Comparison of ENCODE assay signal across 8 cellular contexts in genomic region chr19:1863638-1864479, GRCh38. TPM values are rescaled to one million over a fixed set of nuclear protein-coding genes. Genes with fewer than 3 reads are reported as not detected.
DNase-seq lines count a peak whose midpoint lies in the region; ATAC-seq and TF ChIP-seq lines count a peak whose summit lies in the region.

No MANE protein-coding gene starts in this region.

- no peaks in the 10 kb centered on the region for H3K27me3 ChIP-seq in KMS-11 (ENCODE audit: insufficient read depth, low read depth)

- H3K27ac ChIP-seq in KMS-11, result peak overlapping the region; percentile 94

- H3K36me3 ChIP-seq in KMS-11 (ENCODE audit: insufficient read depth), result no peaks in the 10 kb centered on the region

- no peaks in the 10 kb centered on the region for H3K27me3 Mint-ChIP-seq in activated T-helper 2 cell treated with anti-CD3 and anti-CD28 coated beads, Interferon-gamma antibody, Interleukin-2, Interleukin-4, amounts not matched to agents 10 μg/mL and 5 μg/mL and 100 μg/mL, durations not matched to agents 14 hours and 24 hours and 36 hours (ENCODE audit: low read depth)
- H3K27me3 Mint-ChIP-seq in nephron progenitor cell (ENCODE audit: low read depth, poor library complexity), result peaks cover 41% of the 10 kb centered on the region

- peaks cover 2% of the 10 kb centered on the region for H3K36me3 Mint-ChIP-seq in activated T-helper 2 cell treated with anti-CD3 and anti-CD28 coated beads, Interferon-gamma antibody, Interleukin-2, Interleukin-4, amounts not matched to agents 10 μg/mL and 5 μg/mL and 100 μg/mL, durations not matched to agents 14 hours and 24 hours and 36 hours (ENCODE audit: low read depth)
- no peaks in the 10 kb centered on the region for H3K36me3 Mint-ChIP-seq in nephron progenitor cell (ENCODE audit: low read depth)

- peak overlapping the region; percentile 98 for H3K9ac ChIP-seq in KMS-11

- TF ChIP-seq CTCF in KMS-11 (conservative IDR thresholded peaks at IDR 0.05; ENCODE audit: low read depth, low read length) (no peak), fibroblast of pulmonary artery (IDR thresholded peaks at IDR 0.05; ENCODE audit: low read length, missing control alignments) (no peak), nephron progenitor cell (IDR thresholded peaks at IDR 0.05) (no peak)

- intact Hi-C loops in activated T-helper 2 cell treated with anti-CD3 and anti-CD28 coated beads, Interferon-gamma antibody, Interleukin-2, Interleukin-4, amounts not matched to agents 10 μg/mL and 5 μg/mL and 100 μg/mL, durations not matched to agents 14 hours and 24 hours and 36 hours (cut with micrococcal nuclease), result loop anchor here (1.0 kb wide), 2 partner anchors 9 to 41 kb away; partner anchors contain the start of genes ADAT3 and SCAMP4

- H3K4me1 Mint-ChIP-seq in activated T-helper 2 cell treated with anti-CD3 and anti-CD28 coated beads, Interferon-gamma antibody, Interleukin-2, Interleukin-4, amounts not matched to agents 10 μg/mL and 5 μg/mL and 100 μg/mL, durations not matched to agents 14 hours and 24 hours and 36 hours (ENCODE audit: low read depth), result peaks cover 14% of the 10 kb centered on the region
- peaks cover 20% of the 10 kb centered on the region for H3K4me1 Mint-ChIP-seq in nephron progenitor cell

- H3K4me2 ChIP-seq in KMS-11, result peak overlapping the region; percentile 99

- H3K9me3 Mint-ChIP-seq in activated T-helper 2 cell treated with anti-CD3 and anti-CD28 coated beads, Interferon-gamma antibody, Interleukin-2, Interleukin-4, amounts not matched to agents 10 μg/mL and 5 μg/mL and 100 μg/mL, durations not matched to agents 14 hours and 24 hours and 36 hours, result no peaks in the 10 kb centered on the region
- no peaks in the 10 kb centered on the region for H3K9me3 Mint-ChIP-seq in nephron progenitor cell

- peak overlapping the region; percentile 71 for H3K27ac Mint-ChIP-seq in activated T-helper 2 cell treated with anti-CD3 and anti-CD28 coated beads, Interferon-gamma antibody, Interleukin-2, Interleukin-4, amounts not matched to agents 10 μg/mL and 5 μg/mL and 100 μg/mL, durations not matched to agents 14 hours and 24 hours and 36 hours
- H3K27ac Mint-ChIP-seq in nephron progenitor cell, result no peak overlapping the region

- DNase-seq in DMS79 (lab: John Stamatoyannopoulos, UW) (peak; percentile 72), RPMI8226 (peak; percentile 97), fibroblast of pulmonary artery (ENCODE audit: low read depth) (peak; percentile 94), nephron progenitor cell (peak; percentile 94)
- DNase-seq in activated T-helper 2 cell treated with anti-CD3 and anti-CD28 coated beads, Interferon-gamma antibody, Interleukin-2, Interleukin-4, amounts not matched to agents 10 μg/mL and 5 μg/mL and 100 μg/mL, durations not matched to agents 14 hours and 24 hours and 36 hours (ENCODE audit: low spot score), result peak; percentile 90
- peak; percentile 97 for DNase-seq in stimulated activated naive CD8-positive, alpha-beta T cell treated with anti-CD3 and anti-CD28 coated beads, Interleukin-15, Interleukin-2, amounts not matched to agents 100 U/mL and 50 U/mL, for 24 hours

- peak overlapping the region; percentile 75 for H3K4me3 Mint-ChIP-seq in activated T-helper 2 cell treated with anti-CD3 and anti-CD28 coated beads, Interferon-gamma antibody, Interleukin-2, Interleukin-4, amounts not matched to agents 10 μg/mL and 5 μg/mL and 100 μg/mL, durations not matched to agents 14 hours and 24 hours and 36 hours (ENCODE audit: low read depth)
- H3K4me3 Mint-ChIP-seq in nephron progenitor cell, result peak overlapping the region; percentile 76

- no peaks in the 10 kb centered on the region for H4K20me1 ChIP-seq in KMS-11 (ENCODE audit: insufficient read depth)

- H3K4me3 ChIP-seq in KMS-11 (IDR thresholded peaks at IDR 0.05; ENCODE audit: insufficient read depth, low read depth, low read length) (no peak overlapping the region), fibroblast of pulmonary artery (replicated peaks; ENCODE audit: low read depth, low read length) (peak overlapping the region; percentile 75)

- peaks cover 38% of the 10 kb centered on the region for H3K79me2 ChIP-seq in KMS-11 (ENCODE audit: insufficient read depth, low read depth)

- H2AFZ ChIP-seq in KMS-11 (ENCODE audit: low read depth), result peak overlapping the region; percentile 34; the same call in 1 of the 2 replicates

- H3K4me1 ChIP-seq in KMS-11 (ENCODE audit: low read depth, poor library complexity, severe bottlenecking), result no peaks in the 10 kb centered on the region

- ATAC-seq in GM21737 (IDR thresholded peaks at IDR 0.05; ENCODE audit: unreplicated experiment), result peak; percentile 43
- peak; percentile 74 for ATAC-seq in stimulated activated naive CD8-positive, alpha-beta T cell treated with anti-CD3 and anti-CD28 coated beads, Interleukin-15, Interleukin-2, amounts not matched to agents 100 U/mL and 50 U/mL, for 24 hours

RNA-seq across cellular contexts. Expression of gene KLF16, which starts 0.5 kb away (rescaled TPM):
- total RNA-seq in activated T-helper 2 cell treated with anti-CD3 and anti-CD28 coated beads, Interferon-gamma antibody, Interleukin-2, Interleukin-4, amounts not matched to agents 10 μg/mL and 5 μg/mL and 100 μg/mL, durations not matched to agents 14 hours and 24 hours and 36 hours, result 31.2 and 32.1 TPM in 2 replicates

RNA-seq across cellular contexts. Expression of gene REXO1, which starts 15.6 kb away (rescaled TPM):
- total RNA-seq in activated T-helper 2 cell treated with anti-CD3 and anti-CD28 coated beads, Interferon-gamma antibody, Interleukin-2, Interleukin-4, amounts not matched to agents 10 μg/mL and 5 μg/mL and 100 μg/mL, durations not matched to agents 14 hours and 24 hours and 36 hours, result 55.2 and 56.6 TPM in 2 replicates

RNA-seq across cellular contexts. Expression of gene ABHD17A, which starts 21.4 kb away (rescaled TPM):
- 100 and 102 TPM in 2 replicates for total RNA-seq in activated T-helper 2 cell treated with anti-CD3 and anti-CD28 coated beads, Interferon-gamma antibody, Interleukin-2, Interleukin-4, amounts not matched to agents 10 μg/mL and 5 μg/mL and 100 μg/mL, durations not matched to agents 14 hours and 24 hours and 36 hours

RNA-seq across cellular contexts. Expression of gene ADAT3, which starts 41.3 kb away (rescaled TPM):
- total RNA-seq in activated T-helper 2 cell treated with anti-CD3 and anti-CD28 coated beads, Interferon-gamma antibody, Interleukin-2, Interleukin-4, amounts not matched to agents 10 μg/mL and 5 μg/mL and 100 μg/mL, durations not matched to agents 14 hours and 24 hours and 36 hours, result 9.1 and 9.9 TPM in 2 replicates

RNA-seq across cellular contexts. Expression of gene SCAMP4, which starts 41.3 kb away (rescaled TPM):
- 35.9 and 37.9 TPM in 2 replicates for total RNA-seq in activated T-helper 2 cell treated with anti-CD3 and anti-CD28 coated beads, Interferon-gamma antibody, Interleukin-2, Interleukin-4, amounts not matched to agents 10 μg/mL and 5 μg/mL and 100 μg/mL, durations not matched to agents 14 hours and 24 hours and 36 hours
